ENCODE assay signal across 19 cellular contexts in the genomic region with DNA sequence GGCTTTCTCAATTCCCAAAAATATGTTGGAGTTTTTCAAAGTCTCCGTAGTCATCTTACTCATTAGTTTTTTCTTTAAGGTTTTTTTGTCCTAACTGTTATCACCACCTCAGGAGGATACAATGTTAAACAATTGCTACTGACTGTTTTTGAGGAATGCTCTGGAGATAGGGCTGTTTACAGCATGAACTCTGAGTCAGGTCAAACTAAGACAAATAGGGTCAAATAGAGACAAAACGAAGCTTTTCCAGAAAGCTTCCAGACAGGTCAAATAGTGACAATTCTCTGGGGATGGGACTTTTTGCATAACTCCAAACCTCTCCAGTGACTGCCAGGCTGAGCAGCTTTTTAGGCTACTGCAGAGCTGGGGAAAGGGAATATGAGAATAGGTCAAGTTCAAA. TPM values are rescaled to one million over a fixed set of nuclear protein-coding genes. Genes with fewer than 3 reads are reported as not detected.
DNase-seq lines count a peak whose midpoint lies in the region; ATAC-seq and TF ChIP-seq lines count a peak whose summit lies in the region.
"Had no signal": no experiment of that assay in that cellular context is flagged by ENCODE, and none has a peak within 500 bp of the region (broad histone marks: within the 10 kb centered on the region; RNA-seq: fewer than 3 reads in every experiment).

No MANE protein-coding gene starts in this region.

- TF ChIP-seq CTCF in left ventricle myocardium inferior (IDR thresholded peaks at IDR 0.05; ENCODE audit: borderline replicate concordance) (no peak), heart right ventricle (IDR thresholded peaks at IDR 0.05) (no peak), endodermal cell (conservative IDR thresholded peaks at IDR 0.05) (no peak), liver (IDR thresholded peaks at IDR 0.05; ENCODE audit: low read depth, low read length, missing input control) (no peak)

- peaks cover 4% of the 10 kb centered on the region for H3K4me1 Mint-ChIP-seq in endodermal cell
- H3K4me1 Mint-ChIP-seq: CD8-positive, alpha-beta memory T cell had no signal

- DNase-seq in left ventricle myocardium inferior = no peak
- DNase-seq in heart right ventricle = no peak
- no peak for DNase-seq in endodermal cell
- DNase-seq in ureter (ENCODE audit: low spot score) = no peak
- no peak for DNase-seq in C1 segment of cervical spinal cord (lab: John Stamatoyannopoulos, UW)
- DNase-seq in SK-N-DZ (ENCODE audit: low spot score) = no peak
- DNase-seq: CD8-positive, alpha-beta memory T cell; COR-L47; GM23248; IMR-90 had no signal

- H3K27ac Mint-ChIP-seq in endodermal cell = no peak overlapping the region
- H3K27ac Mint-ChIP-seq: CD8-positive, alpha-beta memory T cell had no signal

- no peak overlapping the region for H3K4me3 Mint-ChIP-seq in endodermal cell
- H3K4me3 Mint-ChIP-seq: CD8-positive, alpha-beta memory T cell had no signal

- H3K4me3 ChIP-seq in left ventricle myocardium inferior (no peak overlapping the region), heart right ventricle (no peak overlapping the region), endodermal cell (ENCODE audit: low read length) (peak overlapping the region; percentile 14), liver (ENCODE audit: low read depth in 1 of 3, low read length in 3 of 3) (no peak overlapping the region)
- H3K4me3 ChIP-seq: BLaER1, GM23248, HAP-1, K562 had no signal

- H3K27me3 Mint-ChIP-seq in endodermal cell (ENCODE audit: insufficient read depth) = peaks cover 3% of the 10 kb centered on the region

- no peaks in the 10 kb centered on the region for H3K27me3 ChIP-seq in left ventricle myocardium inferior (ENCODE audit: low read depth)
- H3K27me3 ChIP-seq in heart right ventricle = no peaks in the 10 kb centered on the region
- no peaks in the 10 kb centered on the region for H3K27me3 ChIP-seq in endodermal cell (ENCODE audit: control insufficient read depth, insufficient read depth, low read length, poor library complexity, severe bottlenecking)
- H3K27me3 ChIP-seq in liver (ENCODE audit: control insufficient read depth in 4 of 4, insufficient read depth in 4 of 4, low read length in 3 of 4) = no peaks in the 10 kb centered on the region
- H3K27me3 ChIP-seq: BLaER1 had no signal

- WGBS in heart right ventricle, 2 donors = 53% methylated on average over 2 of the region's 2 CpGs
- 58 to 63% methylated on average over 1 to 2 of the region's 2 CpGs for WGBS in endodermal cell (ENCODE audit: insufficient coverage in 1 of 2, insufficient read length in 1 of 2), 2 experiments
- WGBS in liver = 49% methylated on average over 2 of the region's 2 CpGs

- H3K9me3 Mint-ChIP-seq in endodermal cell = peaks cover 10% of the 10 kb centered on the region

- ATAC-seq in heart right ventricle = no peak
- ATAC-seq: K562 had no signal

- TF ChIP-seq RAD21 in liver (IDR thresholded peaks at IDR 0.05) = no peak

- H3K36me3 ChIP-seq in left ventricle myocardium inferior (no peaks in the 10 kb centered on the region), heart right ventricle (no peaks in the 10 kb centered on the region), endodermal cell (ENCODE audit: control insufficient read depth, insufficient read depth, low read length) (no peaks in the 10 kb centered on the region), liver (ENCODE audit: control insufficient read depth in 4 of 4, insufficient read depth in 3 of 4, low read depth in 1 of 4, low read length in 3 of 4) (no peaks in the 10 kb centered on the region)
- H3K36me3 ChIP-seq: BLaER1, HAP-1 had no signal

- H3K4me1 ChIP-seq in left ventricle myocardium inferior (peaks cover 14% of the 10 kb centered on the region), heart right ventricle (peaks cover 0 to 23% (median 7%) of the 10 kb centered on the region in 9 donors), endodermal cell (ENCODE audit: control insufficient read depth, insufficient read depth, low read length) (peaks cover 13% of the 10 kb centered on the region), liver (ENCODE audit: control insufficient read depth in 4 of 4, insufficient read depth in 4 of 4, low read length in 3 of 4) (no peaks in the 10 kb centered on the region)
- H3K4me1 ChIP-seq: HAP-1 had no signal

- intact Hi-C loops in left ventricle myocardium inferior (cut with micrococcal nuclease) = no loop called here
- intact Hi-C loops in heart right ventricle (cut with DNase I) = loop anchor here in 2 of 10 donors (10.0 kb wide), 1 partner anchor 278 kb away; no protein-coding TSS in a partner anchor

- H3K9me3 ChIP-seq in left ventricle myocardium inferior (replicated peaks) (peaks cover 13% of the 10 kb centered on the region), heart right ventricle (peaks cover 0 to 16% (median 0%) of the 10 kb centered on the region in 11 donors), endodermal cell (ENCODE audit: control insufficient read depth, low read length) (peaks cover 27% of the 10 kb centered on the region), liver (ENCODE audit: control insufficient read depth in 4 of 4, low read length in 3 of 4) (no peaks in the 10 kb centered on the region)
- H3K9me3 ChIP-seq: HAP-1 had no signal

- H3K9ac ChIP-seq in endodermal cell (ENCODE audit: extremely low read depth, low read length, poor library complexity, severe bottlenecking) (no peak overlapping the region), liver (ENCODE audit: low read depth in 1 of 2, low read length in 2 of 2) (no peak overlapping the region)
- H3K9ac ChIP-seq: BLaER1, GM23248 had no signal

- H3K27ac ChIP-seq in left ventricle myocardium inferior (replicated peaks) (peak overlapping the region; percentile 31), heart right ventricle (no peak overlapping the region), endodermal cell (ENCODE audit: low read depth, low read length) (no peak overlapping the region), liver (ENCODE audit: low read depth in 1 of 2, low read length in 2 of 2) (no peak overlapping the region)
- H3K27ac ChIP-seq: 22Rv1, BLaER1, GM23248 had no signal

- no peaks in the 10 kb centered on the region for H3K36me3 Mint-ChIP-seq in endodermal cell (ENCODE audit: low read depth)

TF ChIP-seq in liver, 16 proteins besides CTCF, POLR2A, EP300 and RAD21:
- TF ChIP-seq RXRA (IDR thresholded peaks at IDR 0.05) = peak; percentile 31 to 56
- no peak for TF ChIP-seq HNF4G (IDR thresholded peaks at IDR 0.05)
- TF ChIP-seq NR2F2 (IDR thresholded peaks at IDR 0.05) = peak; percentile 51
TF ChIP-seq in liver: peak in this region for 2.

RNA-seq across cellular contexts. Expression of a gene that starts 15.2 kb away (rescaled TPM):
- 6.4 TPM for total RNA-seq in left ventricle myocardium inferior
- 10 to 100 TPM in 2 of 10 donors, 1 to 10 TPM in 7, under 1 TPM in 1; 0.90 to 12.9 (median 6.6) TPM for total RNA-seq in heart right ventricle
- 1 to 10 TPM in 1 of 2 donors, under 1 TPM in 1; 0.70 to 8.0 TPM for polyA plus RNA-seq in heart right ventricle
- under 1 TPM in 1 of 2 donors, not detected in 1; 0.13 TPM for total RNA-seq in endodermal cell
- 0.71 TPM for polyA plus RNA-seq in endodermal cell (2013, experiment 1 of 2)
- polyA plus RNA-seq in endodermal cell (2013, experiment 2 of 2) = 0.99 TPM
- under 1 TPM; 0.08 to 0.19 TPM for total RNA-seq in liver
- under 1 TPM in 1 of 2 donors, not detected in 1; 0.06 TPM for polyA plus RNA-seq in liver
- not detected for total RNA-seq in ureter
- polyA plus RNA-seq in SK-N-DZ (2014; cell fraction: cytosol; rRNA removed) = not detected in 2 replicates
- not detected in 2 replicates for polyA plus RNA-seq in SK-N-DZ (2014; cell fraction: nucleus; rRNA removed)
- total RNA-seq: A673; CD8-positive, alpha-beta memory T cell; GM23248; H4; HT-29; IMR-90 had no signal
- polyA plus RNA-seq: AG04450; CD8-positive, alpha-beta memory T cell; GM23248; IMR-90 had no signal

RNA-seq across cellular contexts. Expression of a gene that starts 23.9 kb away (rescaled TPM):
- 71.0 TPM for total RNA-seq in left ventricle myocardium inferior
- total RNA-seq in heart right ventricle = 100 to 1,000 TPM in 1 of 10 donors, 10 to 100 TPM in 9; 50.2 to 117 (median 75.3) TPM
- 10 to 100 TPM; 48.9 to 62.3 TPM for polyA plus RNA-seq in heart right ventricle
- 100 to 1,000 TPM; 385 to 416 TPM for total RNA-seq in endodermal cell
- polyA plus RNA-seq in endodermal cell (2013, experiment 1 of 2) = 105 TPM
- polyA plus RNA-seq in endodermal cell (2013, experiment 2 of 2) = 105 TPM
- total RNA-seq in liver = 100 to 1,000 TPM in 1 of 2 donors, 10 to 100 TPM in 1; 65.5 to 167 TPM
- 100 to 1,000 TPM; 123 to 159 TPM for polyA plus RNA-seq in liver
- total RNA-seq in ureter = 344 TPM
- polyA plus RNA-seq in SK-N-DZ (2014; cell fraction: cytosol; rRNA removed) = 28.5 and 34.0 TPM in 2 replicates
- 18.8 and 36.7 TPM in 2 replicates for polyA plus RNA-seq in SK-N-DZ (2014; cell fraction: nucleus; rRNA removed)
